2 cellular contexts compared by ENCODE assay signal in the genomic region with DNA sequence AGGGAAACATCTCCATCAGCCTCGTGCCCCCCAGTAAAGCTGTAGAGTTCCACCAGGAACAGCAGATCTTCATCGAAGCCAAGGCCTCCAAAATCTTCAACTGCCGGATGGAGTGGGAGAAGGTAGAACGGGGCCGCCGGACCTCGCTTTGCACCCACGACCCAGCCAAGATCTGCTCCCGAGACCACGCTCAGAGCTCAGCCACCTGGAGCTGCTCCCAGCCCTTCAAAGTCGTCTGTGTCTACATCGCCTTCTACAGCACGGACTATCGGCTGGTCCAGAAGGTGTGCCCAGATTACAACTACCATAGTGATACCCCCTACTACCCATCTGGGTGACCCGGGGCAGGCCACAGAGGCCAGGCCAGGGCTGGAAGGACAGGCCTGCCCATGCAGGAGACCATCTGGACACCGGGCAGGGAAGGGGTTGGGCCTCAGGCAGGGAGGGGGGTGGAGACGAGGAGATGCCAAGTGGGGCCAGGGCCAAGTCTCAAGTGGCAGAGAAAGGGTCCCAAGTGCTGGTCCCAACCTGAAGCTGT.
TF ChIP-seq lines count a peak whose summit lies in the region.

No MANE protein-coding gene starts in this region.

TF ChIP-seq in SK-N-SH, 30 proteins besides CTCF, POLR2A, EP300 and RAD21 (continued from another document):
- TF ChIP-seq NRF1 (IDR thresholded peaks at IDR 0.05; ENCODE audit: low read depth, low read length) (no peak), RFX5 (IDR thresholded peaks at IDR 0.05; ENCODE audit: low read length) (no peak), TCF12 (IDR thresholded peaks at IDR 0.05) (no peak), TAF1 (IDR thresholded peaks at IDR 0.05; ENCODE audit: borderline replicate concordance, low read depth, low read length) (no peak), SMC3 (IDR thresholded peaks at IDR 0.05; ENCODE audit: low read depth, low read length) (no peak), JUND (IDR thresholded peaks at IDR 0.05) (no peak)
- TF ChIP-seq, protein P1, sequence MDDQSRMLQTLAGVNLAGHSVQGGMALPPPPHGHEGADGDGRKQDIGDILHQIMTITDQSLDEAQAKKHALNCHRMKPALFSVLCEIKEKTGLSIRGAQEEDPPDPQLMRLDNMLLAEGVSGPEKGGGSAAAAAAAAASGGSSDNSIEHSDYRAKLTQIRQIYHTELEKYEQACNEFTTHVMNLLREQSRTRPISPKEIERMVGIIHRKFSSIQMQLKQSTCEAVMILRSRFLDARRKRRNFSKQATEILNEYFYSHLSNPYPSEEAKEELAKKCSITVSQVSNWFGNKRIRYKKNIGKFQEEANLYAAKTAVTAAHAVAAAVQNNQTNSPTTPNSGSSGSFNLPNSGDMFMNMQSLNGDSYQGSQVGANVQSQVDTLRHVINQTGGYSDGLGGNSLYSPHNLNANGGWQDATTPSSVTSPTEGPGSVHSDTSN (IDR thresholded peaks at IDR 0.05) = no peak
- TF ChIP-seq, protein P2, sequence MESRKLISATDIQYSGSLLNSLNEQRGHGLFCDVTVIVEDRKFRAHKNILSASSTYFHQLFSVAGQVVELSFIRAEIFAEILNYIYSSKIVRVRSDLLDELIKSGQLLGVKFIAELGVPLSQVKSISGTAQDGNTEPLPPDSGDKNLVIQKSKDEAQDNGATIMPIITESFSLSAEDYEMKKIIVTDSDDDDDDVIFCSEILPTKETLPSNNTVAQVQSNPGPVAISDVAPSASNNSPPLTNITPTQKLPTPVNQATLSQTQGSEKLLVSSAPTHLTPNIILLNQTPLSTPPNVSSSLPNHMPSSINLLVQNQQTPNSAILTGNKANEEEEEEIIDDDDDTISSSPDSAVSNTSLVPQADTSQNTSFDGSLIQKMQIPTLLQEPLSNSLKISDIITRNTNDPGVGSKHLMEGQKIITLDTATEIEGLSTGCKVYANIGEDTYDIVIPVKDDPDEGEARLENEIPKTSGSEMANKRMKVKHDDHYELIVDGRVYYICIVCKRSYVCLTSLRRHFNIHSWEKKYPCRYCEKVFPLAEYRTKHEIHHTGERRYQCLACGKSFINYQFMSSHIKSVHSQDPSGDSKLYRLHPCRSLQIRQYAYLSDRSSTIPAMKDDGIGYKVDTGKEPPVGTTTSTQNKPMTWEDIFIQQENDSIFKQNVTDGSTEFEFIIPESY (IDR thresholded peaks at IDR 0.05; ENCODE audit: borderline replicate concordance, low read depth) = no peak
TF ChIP-seq in SK-N-SH: peak in this region for 0.

TF ChIP-seq in SK-N-SH treated with all-trans-retinoic acid at 6 μM for 48 hours, 23 proteins besides CTCF, POLR2A, EP300 and RAD21 (continued from another document):
- TF ChIP-seq, protein P3, sequence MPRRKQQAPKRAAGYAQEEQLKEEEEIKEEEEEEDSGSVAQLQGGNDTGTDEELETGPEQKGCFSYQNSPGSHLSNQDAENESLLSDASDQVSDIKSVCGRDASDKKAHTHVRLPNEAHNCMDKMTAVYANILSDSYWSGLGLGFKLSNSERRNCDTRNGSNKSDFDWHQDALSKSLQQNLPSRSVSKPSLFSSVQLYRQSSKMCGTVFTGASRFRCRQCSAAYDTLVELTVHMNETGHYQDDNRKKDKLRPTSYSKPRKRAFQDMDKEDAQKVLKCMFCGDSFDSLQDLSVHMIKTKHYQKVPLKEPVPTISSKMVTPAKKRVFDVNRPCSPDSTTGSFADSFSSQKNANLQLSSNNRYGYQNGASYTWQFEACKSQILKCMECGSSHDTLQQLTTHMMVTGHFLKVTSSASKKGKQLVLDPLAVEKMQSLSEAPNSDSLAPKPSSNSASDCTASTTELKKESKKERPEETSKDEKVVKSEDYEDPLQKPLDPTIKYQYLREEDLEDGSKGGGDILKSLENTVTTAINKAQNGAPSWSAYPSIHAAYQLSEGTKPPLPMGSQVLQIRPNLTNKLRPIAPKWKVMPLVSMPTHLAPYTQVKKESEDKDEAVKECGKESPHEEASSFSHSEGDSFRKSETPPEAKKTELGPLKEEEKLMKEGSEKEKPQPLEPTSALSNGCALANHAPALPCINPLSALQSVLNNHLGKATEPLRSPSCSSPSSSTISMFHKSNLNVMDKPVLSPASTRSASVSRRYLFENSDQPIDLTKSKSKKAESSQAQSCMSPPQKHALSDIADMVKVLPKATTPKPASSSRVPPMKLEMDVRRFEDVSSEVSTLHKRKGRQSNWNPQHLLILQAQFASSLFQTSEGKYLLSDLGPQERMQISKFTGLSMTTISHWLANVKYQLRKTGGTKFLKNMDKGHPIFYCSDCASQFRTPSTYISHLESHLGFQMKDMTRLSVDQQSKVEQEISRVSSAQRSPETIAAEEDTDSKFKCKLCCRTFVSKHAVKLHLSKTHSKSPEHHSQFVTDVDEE (CRISPR knock-in tag; IDR thresholded peaks at IDR 0.05) = no peak
TF ChIP-seq in SK-N-SH treated with all-trans-retinoic acid at 6 μM for 48 hours: peak in this region for 0.
